ENCODE assay signal across 27 cellular contexts in genomic region chr14:40691066-40691465, GRCh38.
"Had no signal": no experiment of that assay in that cellular context is flagged by ENCODE, and none has a peak within 500 bp of the region (broad histone marks: within the 10 kb centered on the region; RNA-seq: fewer than 3 reads in every experiment).

No MANE protein-coding gene starts in this region.

- DNase-seq: stimulated activated CD4-positive, alpha-beta T cell treated with anti-CD3 and anti-CD28 coated beads, Interleukin-2, amount 100 ng/mL, for 48 hours; stimulated activated CD4-positive, alpha-beta T cell treated with anti-CD3 and anti-CD28 coated beads, Interleukin-4, amount 100 ng/mL, for 1 hour; stimulated activated CD4-positive, alpha-beta T cell treated with anti-CD3 and anti-CD28 coated beads, Interleukin-4, amount 100 ng/mL, for 24 hours; stimulated activated CD4-positive, alpha-beta T cell treated with anti-CD3 and anti-CD28 coated beads, Interleukin-4, amount 100 ng/mL, for 4 hours; stimulated activated CD8-positive, alpha-beta memory T cell treated with anti-CD3 and anti-CD28 coated beads, Interleukin-4, amount 100 ng/mL, for 48 hours; stimulated activated naive B cell treated with anti-CD40 and anti-IgM and Interleukin-4, amounts not matched to agents 10 μg/mL and 1 μg/mL and 100 μg/mL, for 72 hours; stimulated activated naive CD4-positive, alpha-beta T cell; stimulated activated naive CD4-positive, alpha-beta T cell treated with Interleukin-2 at 50 U/mL for 16 hours; stimulated activated naive CD8-positive, alpha-beta T cell treated with anti-CD3 and anti-CD28 coated beads, Interleukin-15, amount 100 ng/mL, for 72 hours; stimulated activated naive CD8-positive, alpha-beta T cell treated with anti-CD3 and anti-CD28 coated beads, Interleukin-15, Interleukin-2, amounts not matched to agents 100 U/mL and 50 U/mL, for 24 hours; stomach; substantia nigra; testis; thyroid gland; tibial artery; transverse colon; trophoblast cell; upper lobe of left lung; upper lobe of right lung; uterus had no signal

- H3K36me3 ChIP-seq: stomach, suprapubic skin, thoracic aorta, thyroid gland, tibial artery, tibial nerve, transverse colon, upper lobe of left lung, upper lobe of right lung, uterus, vagina had no signal

- H3K4me3 ChIP-seq: stomach, suprapubic skin, testis, thoracic aorta, thyroid gland, tibial artery, tibial nerve, transverse colon, upper lobe of left lung, upper lobe of right lung, uterus, vagina had no signal

- ATAC-seq: stimulated activated effector memory CD8-positive, alpha-beta T cell treated with anti-CD3 and anti-CD28 coated beads, Interleukin-12 subunit alpha, Interleukin-12 subunit beta, amount 100 ng/mL, for 72 hours; stimulated activated memory B cell treated with anti-CD40 and anti-IgM and Interleukin-4, amounts not matched to agents 10 μg/mL and 1 μg/mL and 100 μg/mL, for 72 hours; stimulated activated naive B cell treated with anti-CD40 and anti-IgM and Interleukin-4, amounts not matched to agents 10 μg/mL and 1 μg/mL and 100 μg/mL, for 72 hours; stimulated activated naive CD8-positive, alpha-beta T cell treated with anti-CD3 and anti-CD28 coated beads, Interleukin-15, amount 100 ng/mL, for 72 hours; stimulated activated naive CD8-positive, alpha-beta T cell treated with anti-CD3 and anti-CD28 coated beads, Interleukin-15, Interleukin-2, amounts not matched to agents 100 U/mL and 50 U/mL, for 24 hours; upper lobe of right lung had no signal

- H3K27me3 ChIP-seq: stomach, suprapubic skin, testis, thyroid gland, tibial artery, tibial nerve, transverse colon, upper lobe of left lung, upper lobe of right lung, uterus, vagina had no signal

- H3K9me3 ChIP-seq: testis, thoracic aorta, thyroid gland, tibial artery, tibial nerve, upper lobe of left lung, upper lobe of right lung, uterus, vagina had no signal

- H3K27ac ChIP-seq: stomach, suprapubic skin, testis, thoracic aorta, thyroid gland, tibial artery, tibial nerve, transverse colon, upper lobe of left lung, upper lobe of right lung, uterus, vagina had no signal

- H3K4me1 ChIP-seq: stomach, suprapubic skin, testis, thyroid gland, tibial artery, tibial nerve, transverse colon, upper lobe of left lung, upper lobe of right lung, uterus, vagina had no signal

- FAIRE-seq: urothelium cell line had no signal
